In genomic region chr19:38700350-38700932, GRCh38 we compare ENCODE assay signal across 14 cellular contexts. TPM values are rescaled to one million over a fixed set of nuclear protein-coding genes. Genes with fewer than 3 reads are reported as not detected.
DNase-seq lines count a peak whose midpoint lies in the region; ATAC-seq, FAIRE-seq and TF ChIP-seq lines count a peak whose summit lies in the region.
"Had no signal": no experiment of that assay in that cellular context is flagged by ENCODE, and none has a peak within 500 bp of the region (broad histone marks: within the 10 kb centered on the region; RNA-seq: fewer than 3 reads in every experiment).

No MANE protein-coding gene starts in this region.

- FAIRE-seq in A549 (lab: Jason Lieb, UNC), result no peak

- H3K4me3 ChIP-seq in A549, result no peak overlapping the region
- no peak overlapping the region for H3K4me3 ChIP-seq in psoas muscle
- H3K4me3 ChIP-seq in BE2C (ENCODE audit: low read depth, low read length), result no peak overlapping the region

- H3K27me3 Mint-ChIP-seq in glutamatergic neuron (ENCODE audit: unreplicated experiment), result peaks cover 13% of the 10 kb centered on the region
- H3K27me3 Mint-ChIP-seq: B cell, IgD-negative memory B cell had no signal

- DNase-seq in A549 (ENCODE audit: low read depth in 1 of 2, low spot score in 1 of 2) (no peak), SHP77 treated with DMSO at 0.1 percent for 48 hours (lab: John Stamatoyannopoulos, UW) (peak; percentile 13), glutamatergic neuron (no peak), psoas muscle (no peak), AG20443 (ENCODE audit: low spot score) (no peak), BE2C (no peak), C1 segment of cervical spinal cord (lab: John Stamatoyannopoulos, UW) (no peak)
- DNase-seq: activated CD4-positive, alpha-beta T cell treated with anti-CD3 and anti-CD28 coated beads, Interleukin-2, amount 50 U/mL, for 1 hour; activated naive CD4-positive, alpha-beta T cell treated with Interleukin-2 at 50 U/mL for 16 hours; foreskin melanocyte; NCI-H1436 treated with DMSO at 0.1 percent for 48 hours had no signal

- no peak for TF ChIP-seq RAD21 in A549 (conservative IDR thresholded peaks at IDR 0.05 in 1 of 2, IDR thresholded peaks at IDR 0.05 in 1 of 2)

- H3K27ac Mint-ChIP-seq in glutamatergic neuron (ENCODE audit: unreplicated experiment), result peak overlapping the region; percentile 59
- H3K27ac Mint-ChIP-seq: B cell had no signal

- ATAC-seq in A549 (no peak), psoas muscle (no peak), HG03135 (IDR thresholded peaks at IDR 0.05; ENCODE audit: unreplicated experiment) (no peak)

- intact Hi-C loops in psoas muscle (cut with DNase I), result no loop called here

- TF ChIP-seq CTCF in A549 (IDR thresholded peaks at IDR 0.05), result no peak
- TF ChIP-seq CTCF in glutamatergic neuron (IDR thresholded peaks at IDR 0.05; ENCODE audit: partially characterized antibody, unreplicated experiment), result no peak
- TF ChIP-seq CTCF in psoas muscle (IDR thresholded peaks at IDR 0.05), result no peak
- TF ChIP-seq CTCF in BE2C (IDR thresholded peaks at IDR 0.05; ENCODE audit: low read depth, low read length), result no peak

- no peaks in the 10 kb centered on the region for H3K27me3 ChIP-seq in psoas muscle (ENCODE audit: insufficient read depth in 3 of 3, low read length in 2 of 3)
- no peaks in the 10 kb centered on the region for H3K27me3 ChIP-seq in BE2C

- no peak for TF ChIP-seq POLR2A in A549 (IDR thresholded peaks at IDR 0.05; ENCODE audit: low read length)

- no peak overlapping the region for H3K4me3 Mint-ChIP-seq in glutamatergic neuron (ENCODE audit: unreplicated experiment)
- H3K4me3 Mint-ChIP-seq: B cell had no signal

- POLR2A ChIA-PET in A549 (lab: Yijun Ruan, JAX), result interaction anchor here (0.7 to 1.7 kb wide), 4 partner anchors 8 to 53 kb away, joined by 3 to 5 read pairs (median 5); partner anchors contain the start of gene ACTN4

- CTCF ChIA-PET in A549 (lab: Yijun Ruan, JAX), result interaction anchor here (0.8 to 38.0 kb wide), 19 partner anchors 1 to 298 kb away, joined by 3 to 764 read pairs (median 3); partner anchors contain the start of genes ACTN4, FAM98C, MRPS12 and SARS2

- H3K9me3 Mint-ChIP-seq in glutamatergic neuron (ENCODE audit: unreplicated experiment), result peaks cover 26% of the 10 kb centered on the region
- H3K9me3 Mint-ChIP-seq: IgD-negative memory B cell had no signal

- H3K27ac ChIP-seq in A549 (peak overlapping the region; percentile 25 to 93; a peak in 5 of 6 replicates), psoas muscle (peak overlapping the region; percentile 36)

- TF ChIP-seq EP300 in A549 (IDR thresholded peaks at IDR 0.05), result no peak

- H3K4me2 ChIP-seq in A549, result peak overlapping the region; percentile 18; the same call in 1 of the 3 replicates

- H3K4me1 Mint-ChIP-seq in glutamatergic neuron (ENCODE audit: low read depth, unreplicated experiment), result peaks cover 45% of the 10 kb centered on the region

- H3K36me3 Mint-ChIP-seq in glutamatergic neuron (ENCODE audit: unreplicated experiment), result no peaks in the 10 kb centered on the region
- H3K36me3 Mint-ChIP-seq: IgD-negative memory B cell had no signal

- H3K9me3 ChIP-seq in A549 (no peaks in the 10 kb centered on the region), psoas muscle (no peaks in the 10 kb centered on the region), BE2C (no peaks in the 10 kb centered on the region)

- H3K4me1 ChIP-seq in A549 (peaks cover 94% of the 10 kb centered on the region), psoas muscle (peaks cover 32% of the 10 kb centered on the region), BE2C (no peaks in the 10 kb centered on the region; the same call in 1 of the 2 replicates)

- H3K36me3 ChIP-seq in psoas muscle (ENCODE audit: insufficient read depth in 1 of 2, low read depth in 1 of 2) (peaks cover 0 to 66% of the 10 kb centered on the region in 2 donors), BE2C (peaks cover 38% of the 10 kb centered on the region)

- 91% methylated on average over 22 of the region's 22 CpGs for WGBS in A549 (ENCODE audit: missing lambda C conversion rate)
- WGBS in psoas muscle, 3 donors, result 85 to 88% (median 86%) methylated on average over 21 to 22 of the region's 22 CpGs

TF ChIP-seq in A549, 52 proteins besides CTCF, POLR2A, EP300 and RAD21:
- no peak for TF ChIP-seq ZFP36 (IDR thresholded peaks at IDR 0.05; ENCODE audit: borderline replicate concordance, partially characterized antibody)
- no peak for TF ChIP-seq CHD2 (IDR thresholded peaks at IDR 0.05; ENCODE audit: low read length, partially characterized antibody)
- TF ChIP-seq POLR2AphosphoS2 (conservative IDR thresholded peaks at IDR 0.05; ENCODE audit: low read length), result no peak
- TF ChIP-seq CBX8 (IDR thresholded peaks at IDR 0.05), result no peak
- TF ChIP-seq FOXS1 (CRISPR knock-in tag; IDR thresholded peaks at IDR 0.05), result no peak
- no peak for TF ChIP-seq CHD4 (IDR thresholded peaks at IDR 0.05; ENCODE audit: borderline replicate concordance)
- no peak for TF ChIP-seq BCL3 (IDR thresholded peaks at IDR 0.05)
- TF ChIP-seq SMC3 (IDR thresholded peaks at IDR 0.05), result no peak
- no peak for TF ChIP-seq RCOR1 (IDR thresholded peaks at IDR 0.05; ENCODE audit: low read depth, low read length)
- TF ChIP-seq JUN (IDR thresholded peaks at IDR 0.05), result no peak
- TF ChIP-seq ZNF302 (CRISPR knock-in tag; IDR thresholded peaks at IDR 0.05), result no peak
- no peak for TF ChIP-seq MAX (IDR thresholded peaks at IDR 0.05)
- TF ChIP-seq RFX5 (IDR thresholded peaks at IDR 0.05), result no peak

RNA-seq across cellular contexts. Expression of gene CAPN12, which starts 43.8 kb away (rescaled TPM):
- polyA plus RNA-seq in A549 (2011; rRNA removed) (10.0 and 12.3 TPM in 2 replicates), A549 (2017; fragmentation: RNase III; extraction: RNeasy Plus Mini Kit Qiagen cat#74134 plus additional on column Dnase treatment) (8.6 to 11.7 TPM (median 11.0 TPM) in 3 replicates), psoas muscle (under 1 TPM; 0.27 to 0.35 (median 0.34) TPM)
- polyA plus RNA-seq in A549 (2012; cell fraction: cytosol; rRNA removed), result 10.0 and 10.2 TPM in 2 replicates
- polyA plus RNA-seq in A549 (2012; cell fraction: nucleus; rRNA removed), result 33.2 and 34.8 TPM in 2 replicates
- polyA minus RNA-seq in A549 (2011; rRNA and poly(A)+ RNA removed), result 3.2 and 7.1 TPM in 2 replicates
- total RNA-seq in glutamatergic neuron (ENCODE audit: unreplicated experiment) (4.8 TPM), psoas muscle (under 1 TPM; 0.32 to 0.64 (median 0.52) TPM)
- polyA plus RNA-seq in BE2C (2012; ENCODE audit: insufficient read depth, insufficient read length, low read depth), result not detected

RNA-seq across cellular contexts. Expression of gene ACTN4, which starts 53.0 kb away (rescaled TPM):
- 605 and 614 TPM in 2 replicates for polyA plus RNA-seq in A549 (2011; rRNA removed)
- 1,005 and 1,074 TPM in 2 replicates for polyA plus RNA-seq in A549 (2012; cell fraction: cytosol; rRNA removed)
- polyA plus RNA-seq in A549 (2012; cell fraction: nucleus; rRNA removed), result 3,482 and 4,263 TPM in 2 replicates
- 967 to 1,087 TPM (median 1,011 TPM) in 3 replicates for polyA plus RNA-seq in A549 (2017; fragmentation: RNase III; extraction: RNeasy Plus Mini Kit Qiagen cat#74134 plus additional on column Dnase treatment)
- polyA minus RNA-seq in A549 (2011; rRNA and poly(A)+ RNA removed), result 488 and 611 TPM in 2 replicates
- 975 TPM for total RNA-seq in glutamatergic neuron (ENCODE audit: unreplicated experiment)
- total RNA-seq in psoas muscle, result 100 to 1,000 TPM in 1 of 4 donors, 10 to 100 TPM in 3; 79.9 to 127 (median 89.2) TPM
- 10 to 100 TPM; 38.3 to 45.2 (median 43.0) TPM for polyA plus RNA-seq in psoas muscle
- polyA plus RNA-seq in BE2C (2012; ENCODE audit: insufficient read depth, insufficient read length, low read depth), result 179 TPM
